Comparison of ENCODE assay signal across 11 cellular contexts in the genomic region with DNA sequence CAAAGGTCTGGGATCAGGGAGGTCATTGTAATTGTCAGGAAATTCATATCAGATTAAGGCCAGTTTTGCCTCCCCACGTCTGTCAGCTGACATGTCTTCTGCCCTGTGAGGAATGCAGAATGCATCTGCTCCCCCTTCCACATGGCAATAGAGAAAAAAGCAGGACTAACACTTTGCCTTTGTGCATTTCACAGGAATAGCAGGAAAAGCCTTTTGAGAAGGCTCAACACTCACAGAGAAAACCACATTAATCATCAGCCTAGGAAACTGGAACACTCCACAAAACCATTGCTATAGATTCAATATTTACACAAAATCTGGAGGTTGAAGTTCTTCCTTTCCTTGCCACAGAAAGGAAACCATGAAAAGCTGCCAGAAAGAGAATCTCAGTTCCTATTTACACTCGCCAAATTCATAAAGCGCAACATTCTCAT.
DNase-seq lines count a peak whose midpoint lies in the region; ATAC-seq, FAIRE-seq and TF ChIP-seq lines count a peak whose summit lies in the region.
"Had no signal": no experiment of that assay in that cellular context is flagged by ENCODE, and none has a peak within 500 bp of the region (broad histone marks: within the 10 kb centered on the region; RNA-seq: fewer than 3 reads in every experiment).

No MANE protein-coding gene starts in this region.

- no peak overlapping the region for H2AFZ ChIP-seq in PC-9

- H3K4me3 ChIP-seq in PC-9 (no peak overlapping the region), liver (ENCODE audit: low read depth in 1 of 3, low read length in 3 of 3) (no peak overlapping the region)

- POLR2A ChIA-PET in PC-9 (lab: Charles Lee; ENCODE audit: unreplicated experiment), result interaction anchor here (0.7 to 1.1 kb wide), 3 partner anchors 28 to 61 kb away, joined by 4 to 7 read pairs (median 4); no protein-coding TSS in a partner anchor

- no peaks in the 10 kb centered on the region for H3K36me3 ChIP-seq in PC-9 (ENCODE audit: low read depth)
- no peaks in the 10 kb centered on the region for H3K36me3 ChIP-seq in liver (ENCODE audit: control insufficient read depth in 4 of 4, insufficient read depth in 3 of 4, low read depth in 1 of 4, low read length in 3 of 4)

- ATAC-seq in GM18498 (IDR thresholded peaks at IDR 0.05; ENCODE audit: unreplicated experiment) (peak; percentile 40), GM21737 (IDR thresholded peaks at IDR 0.05; ENCODE audit: unreplicated experiment) (peak; percentile 35)

- no peaks in the 10 kb centered on the region for H4K20me1 ChIP-seq in PC-9 (ENCODE audit: insufficient read depth)

- no peak for FAIRE-seq in H54 (lab: Jason Lieb, UNC)
- FAIRE-seq: colon had no signal

- H3K79me2 ChIP-seq in PC-9 (ENCODE audit: low read depth), result no peaks in the 10 kb centered on the region

- intact Hi-C loops in PC-9 (cut with micrococcal nuclease; ENCODE audit: unreplicated experiment), result loop anchor here (1.0 to 10.0 kb wide), 6 partner anchors 23 to 306 kb away; no protein-coding TSS in a partner anchor

- TSS peak; percentile 73 for BruUV-seq in PC-9 (replicated peaks; lab: Mats Ljungman, UMichigan)

- H3K27ac ChIP-seq in PC-9, result 0 out of 2 replicates have a peak overlapping the region, but pooled peaks have one; percentile 5
- H3K27ac ChIP-seq in liver (ENCODE audit: low read depth in 1 of 2, low read length in 2 of 2), result no peak overlapping the region
- H3K27ac ChIP-seq: KMS-11 had no signal

- WGBS in liver, result 52% methylated on average over 3 of the region's 3 CpGs

- no peak overlapping the region for H3K9ac ChIP-seq in liver (ENCODE audit: low read depth in 1 of 2, low read length in 2 of 2)
- H3K9ac ChIP-seq: KMS-11 had no signal

- H3K27me3 ChIP-seq in PC-9 (ENCODE audit: insufficient read depth, low read depth) (no peaks in the 10 kb centered on the region), liver (ENCODE audit: control insufficient read depth in 4 of 4, insufficient read depth in 4 of 4, low read length in 3 of 4) (no peaks in the 10 kb centered on the region)

- H3K9me3 ChIP-seq in PC-9 (ENCODE audit: insufficient read depth, low read depth) (0 out of 2 replicates have a peak, but pooled peaks cover 3% of the 10 kb centered on the region), liver (ENCODE audit: control insufficient read depth in 4 of 4, low read length in 3 of 4) (no peaks in the 10 kb centered on the region)

- no peak for TF ChIP-seq RAD21 in liver (IDR thresholded peaks at IDR 0.05)

- CTCF ChIA-PET in PC-9 (lab: Charles Lee), result interaction anchor here (1.1 to 1.6 kb wide), 2 partner anchors 19 to 190 kb away, joined by 6 to 9 read pairs; no protein-coding TSS in a partner anchor

- peaks cover 44% of the 10 kb centered on the region for H3K4me1 ChIP-seq in PC-9 (replicated peaks; ENCODE audit: insufficient read depth)
- H3K4me1 ChIP-seq in liver (ENCODE audit: control insufficient read depth in 4 of 4, insufficient read depth in 4 of 4, low read length in 3 of 4), result peaks cover 0 to 11% (median 4%) of the 10 kb centered on the region in 4 donors

- peak overlapping the region; percentile 15 for H3K4me2 ChIP-seq in PC-9
- H3K4me2 ChIP-seq: KMS-11 had no signal

- TF ChIP-seq POLR2A in H54 (IDR thresholded peaks at IDR 0.05; ENCODE audit: low read depth, low read length), result no peak

- DNase-seq in PC-9 (peak in 1 of 2 experiments; percentile 22), COLO668 (lab: John Stamatoyannopoulos, UW; ENCODE audit: unreplicated experiment) (no peak), H54 (ENCODE audit: insufficient read length, low spot score) (no peak), cerebellum (ENCODE audit: low spot score) (no peak), DMS114 treated with DMSO at 0.1 percent for 48 hours (lab: John Stamatoyannopoulos, UW; ENCODE audit: unreplicated experiment) (no peak)
- DNase-seq: T1000 had no signal

- peaks cover 13% of the 10 kb centered on the region; the same call in 1 of the 2 replicates for H3F3A ChIP-seq in PC-9 (ENCODE audit: insufficient read depth, low read depth)

- TF ChIP-seq CTCF in PC-9 (conservative IDR thresholded peaks at IDR 0.05), result no peak
- no peak for TF ChIP-seq CTCF in liver (IDR thresholded peaks at IDR 0.05; ENCODE audit: low read depth, low read length, missing input control)

- no peaks in the 10 kb centered on the region for H3K9me2 ChIP-seq in PC-9 (ENCODE audit: insufficient read depth)

TF ChIP-seq in liver, 16 proteins besides CTCF, POLR2A, EP300 and RAD21:
- TF ChIP-seq JUND (IDR thresholded peaks at IDR 0.05) (no peak), NR2F2 (IDR thresholded peaks at IDR 0.05) (peak; percentile 67), HNF4G (IDR thresholded peaks at IDR 0.05) (no peak)
